15 cellular contexts compared by ENCODE assay signal in genomic region chr2:204913854-204914464, GRCh38.
DNase-seq lines count a peak whose midpoint lies in the region; ATAC-seq, FAIRE-seq and TF ChIP-seq lines count a peak whose summit lies in the region.
"Had no signal": no experiment of that assay in that cellular context is flagged by ENCODE, and none has a peak within 500 bp of the region (broad histone marks: within the 10 kb centered on the region; RNA-seq: fewer than 3 reads in every experiment).

No MANE protein-coding gene starts in this region.

- H3K36me3 ChIP-seq in Panc1 (ENCODE audit: control insufficient read depth, insufficient read depth, low read length) (no peaks in the 10 kb centered on the region), K562 (ENCODE audit: control insufficient read depth, insufficient read depth, low read length) (no peaks in the 10 kb centered on the region), testis (ENCODE audit: low read depth, missing control alignments) (no peaks in the 10 kb centered on the region), brain microvascular endothelial cell (replicated peaks) (no peaks in the 10 kb centered on the region)

- H3K4me2 ChIP-seq in K562 (ENCODE audit: insufficient read depth, low read length), result peak overlapping the region; percentile 73

- peaks cover 14% of the 10 kb centered on the region for H3K9me3 Mint-ChIP-seq in activated naive CD8-positive, alpha-beta T cell treated with anti-CD3 and anti-CD28 coated beads, Interleukin-2, amount 10 ng/mL, durations not matched to agents 7 days and 5 days
- peaks cover 4% of the 10 kb centered on the region for H3K9me3 Mint-ChIP-seq in activated naive CD8-positive, alpha-beta T cell treated with anti-CD3 and anti-CD28 coated beads for 36 hours
- H3K9me3 Mint-ChIP-seq: CD8-positive, alpha-beta T cell had no signal

- POLR2A ChIA-PET in activated naive CD8-positive, alpha-beta T cell treated with anti-CD3 and anti-CD28 coated beads, Interleukin-2, amount 10 ng/mL, durations not matched to agents 7 days and 5 days (lab: Charles Lee), result no interaction called here
- POLR2A ChIA-PET in Panc1 (lab: Charles Lee) (no interaction called here), K562 (lab: Yijun Ruan, JAX) (interaction anchor here (0.6 to 1.5 kb wide), 3 partner anchors 9 to 48 kb away, joined by 3 to 4 read pairs (median 3); no protein-coding TSS in a partner anchor)

- TF ChIP-seq RAD21 in K562 (CRISPR knock-in tag; conservative IDR thresholded peaks at IDR 0.05 in 1 of 2, IDR thresholded peaks at IDR 0.05 in 1 of 2), result no peak

- H3K9me1 ChIP-seq in K562 (ENCODE audit: control insufficient read depth, insufficient read depth, low read length), result no peaks in the 10 kb centered on the region

- H3K27me3 Mint-ChIP-seq in activated naive CD8-positive, alpha-beta T cell treated with anti-CD3 and anti-CD28 coated beads, Interleukin-2, amount 10 ng/mL, durations not matched to agents 7 days and 5 days, result no peaks in the 10 kb centered on the region
- no peaks in the 10 kb centered on the region for H3K27me3 Mint-ChIP-seq in activated naive CD8-positive, alpha-beta T cell treated with anti-CD3 and anti-CD28 coated beads for 36 hours

- BruUV-seq in Panc1 (replicated peaks; lab: Mats Ljungman, UMichigan) (no TSS peak), K562 (replicated peaks; lab: Mats Ljungman, UMichigan) (no TSS peak)

- H4K20me1 ChIP-seq in K562 (replicated peaks; ENCODE audit: control insufficient read depth, insufficient read depth, low read length), result no peaks in the 10 kb centered on the region

- peak; percentile 54 for TF ChIP-seq POLR2A in K562 (conservative IDR thresholded peaks at IDR 0.05)
- TF ChIP-seq POLR2A in testis (IDR thresholded peaks at IDR 0.05), result no peak
- TF ChIP-seq POLR2A in GM12892 (IDR thresholded peaks at IDR 0.05; ENCODE audit: low read depth, low read length), result no peak

- in situ Hi-C loops in Panc1 (cut with HindIII; ENCODE audit: low pct_unique_long_range_greater_than_20kb, low sequenced_read_pairs) (no loop called here), K562 (cut with MboI) (no loop called here), brain microvascular endothelial cell (cut with HindIII; ENCODE audit: low pct_ligation_motif_present, low sequenced_read_pairs) (no loop called here)

- H3K36me3 Mint-ChIP-seq in activated naive CD8-positive, alpha-beta T cell treated with anti-CD3 and anti-CD28 coated beads, Interleukin-2, amount 10 ng/mL, durations not matched to agents 7 days and 5 days, result peaks cover 22% of the 10 kb centered on the region
- H3K36me3 Mint-ChIP-seq in activated naive CD8-positive, alpha-beta T cell treated with anti-CD3 and anti-CD28 coated beads for 36 hours, result peaks cover 4% of the 10 kb centered on the region
- H3K36me3 Mint-ChIP-seq: CD14-positive monocyte; CD8-positive, alpha-beta T cell had no signal

- TF ChIP-seq CTCF in Panc1 (IDR thresholded peaks at IDR 0.05) (no peak), K562 (IDR thresholded peaks at IDR 0.05 in 2 of 3, conservative IDR thresholded peaks at IDR 0.05 in 1 of 3; ENCODE audit: insufficient read depth in 2 of 3, low read depth in 1 of 3, low read length in 3 of 3) (no peak), testis (IDR thresholded peaks at IDR 0.05) (no peak), brain microvascular endothelial cell (IDR thresholded peaks at IDR 0.05; ENCODE audit: low read depth, low read length, missing control alignments) (no peak)

- no peak for DNase-seq in activated naive CD8-positive, alpha-beta T cell treated with anti-CD3 and anti-CD28 coated beads, Interleukin-2, amount 10 ng/mL, durations not matched to agents 7 days and 5 days
- no peak for DNase-seq in activated naive CD8-positive, alpha-beta T cell treated with anti-CD3 and anti-CD28 coated beads for 36 hours
- DNase-seq in Panc1 (ENCODE audit: low read depth, low spot score), result no peak
- peak; percentile 11 to 85 (median 18) for DNase-seq in K562 (ENCODE audit: extremely low read depth in 1 of 4, low spot score in 3 of 4)
- peak; percentile 17 for DNase-seq in testis
- DNase-seq in GM03348 (ENCODE audit: low spot score), result no peak
- no peak for DNase-seq in brain microvascular endothelial cell
- DNase-seq in GM12892 (ENCODE audit: insufficient read length), result no peak
- DNase-seq: CD8-positive, alpha-beta T cell; COR-L47; DMS53 had no signal

- no peak for TF ChIP-seq EP300 in K562 (IDR thresholded peaks at IDR 0.05; ENCODE audit: low read length)

- H3K9me3 ChIP-seq in Panc1 (ENCODE audit: control insufficient read depth, insufficient read depth, low read depth, low read length), result no peaks in the 10 kb centered on the region
- H3K9me3 ChIP-seq in K562 (replicated peaks; ENCODE audit: control insufficient read depth, insufficient read depth, low read depth, low read length), result no peaks in the 10 kb centered on the region
- no peaks in the 10 kb centered on the region for H3K9me3 ChIP-seq in testis

- H3K27ac Mint-ChIP-seq in activated naive CD8-positive, alpha-beta T cell treated with anti-CD3 and anti-CD28 coated beads, Interleukin-2, amount 10 ng/mL, durations not matched to agents 7 days and 5 days, result peak overlapping the region; percentile 34
- H3K27ac Mint-ChIP-seq in activated naive CD8-positive, alpha-beta T cell treated with anti-CD3 and anti-CD28 coated beads for 36 hours, result no peak overlapping the region
- H3K27ac Mint-ChIP-seq: CD14-positive monocyte; CD8-positive, alpha-beta T cell had no signal

- no peaks in the 10 kb centered on the region for H3K4me1 ChIP-seq in Panc1 (ENCODE audit: control insufficient read depth, insufficient read depth, low read length)
- H3K4me1 ChIP-seq in K562 (replicated peaks in 1 of 2; ENCODE audit: control insufficient read depth in 2 of 2, insufficient read depth in 2 of 2, low read length in 2 of 2), result peaks cover 0 to 5% of the 10 kb centered on the region in 2 experiments; a peak in 2 of 5 replicates
- no peaks in the 10 kb centered on the region for H3K4me1 ChIP-seq in testis

- H3K27me3 ChIP-seq in Panc1 (ENCODE audit: control insufficient read depth, insufficient read depth, low read length), result no peaks in the 10 kb centered on the region
- no peaks in the 10 kb centered on the region for H3K27me3 ChIP-seq in K562 (ENCODE audit: control insufficient read depth in 2 of 2, insufficient read depth in 2 of 2, low read length in 2 of 2)
- H3K27me3 ChIP-seq in testis, result no peaks in the 10 kb centered on the region
- no peaks in the 10 kb centered on the region for H3K27me3 ChIP-seq in brain microvascular endothelial cell (replicated peaks)

- peaks cover 11% of the 10 kb centered on the region; the same call in 2 of the 3 replicates for H3K79me2 ChIP-seq in K562 (ENCODE audit: control insufficient read depth, insufficient read depth, low read length)

- peak overlapping the region in 1 of 2 experiments; percentile 56; a peak in 2 of 4 replicates for H3K9ac ChIP-seq in K562 (ENCODE audit: insufficient read depth in 1 of 2, low read depth in 2 of 2, low read length in 2 of 2)

- intact Hi-C loops in Panc1 (cut with micrococcal nuclease; ENCODE audit: unreplicated experiment) (no loop called here), K562 (cut with micrococcal nuclease) (loop anchor here (10.0 kb wide), 2 partner anchors 71 to 111 kb away; no protein-coding TSS in a partner anchor), testis (cut with DNase I; ENCODE audit: low total_unique reads) (no loop called here)

- no peak for ATAC-seq in activated naive CD8-positive, alpha-beta T cell treated with anti-CD3 and anti-CD28 coated beads, Interleukin-2, amount 10 ng/mL, durations not matched to agents 7 days and 5 days (ENCODE audit: low read depth)
- ATAC-seq in Panc1 (no peak), K562 (peak; percentile 89)
- ATAC-seq: CD8-positive, alpha-beta T cell; HCT116 had no signal

- H3K4me3 Mint-ChIP-seq in activated naive CD8-positive, alpha-beta T cell treated with anti-CD3 and anti-CD28 coated beads, Interleukin-2, amount 10 ng/mL, durations not matched to agents 7 days and 5 days, result no peak overlapping the region
- H3K4me3 Mint-ChIP-seq in activated naive CD8-positive, alpha-beta T cell treated with anti-CD3 and anti-CD28 coated beads for 36 hours, result no peak overlapping the region
- H3K4me3 Mint-ChIP-seq: CD14-positive monocyte; CD8-positive, alpha-beta T cell had no signal

- FAIRE-seq in K562 (lab: Jason Lieb, UNC) (peak; percentile 75), GM12892 (lab: Jason Lieb, UNC) (no peak)
- FAIRE-seq: GM12891 had no signal

- H3K4me3 ChIP-seq in Panc1 (ENCODE audit: low read depth in 2 of 2, low read length in 2 of 2) (no peak overlapping the region), K562 (peak overlapping the region; percentile 21), testis (no peak overlapping the region), brain microvascular endothelial cell (ENCODE audit: low read depth, low read length) (no peak overlapping the region)

- H3K27ac ChIP-seq in Panc1 (ENCODE audit: low read length), result peak overlapping the region; percentile 7; the same call in 1 of the 2 replicates
- H3K27ac ChIP-seq in K562 (ENCODE audit: extremely low read depth, low read depth, low read length), result peak overlapping the region; percentile 78
- no peak overlapping the region for H3K27ac ChIP-seq in testis
- H3K27ac ChIP-seq in brain microvascular endothelial cell, result no peak overlapping the region
- H3K27ac ChIP-seq: 22Rv1 had no signal

- CTCF ChIA-PET in Panc1 (lab: Charles Lee), result interaction anchor here (0.6 to 0.7 kb wide), 2 partner anchors 567 to 766 kb away, joined by 3 to 4 read pairs; no protein-coding TSS in a partner anchor
- CTCF ChIA-PET in K562 (lab: Yijun Ruan, JAX; ENCODE audit: low intra/inter-chr PET ratio), result no interaction called here

- WGBS in K562 (ENCODE audit: insufficient coverage, low coverage, missing lambda C conversion rate), result 0% methylated on average over 7 of the region's 8 CpGs
- 76 to 77% methylated on average over 8 of the region's 8 CpGs for WGBS in testis, 2 donors

- H3K4me1 Mint-ChIP-seq in activated naive CD8-positive, alpha-beta T cell treated with anti-CD3 and anti-CD28 coated beads, Interleukin-2, amount 10 ng/mL, durations not matched to agents 7 days and 5 days, result peaks cover 4% of the 10 kb centered on the region
- H3K4me1 Mint-ChIP-seq in activated naive CD8-positive, alpha-beta T cell treated with anti-CD3 and anti-CD28 coated beads for 36 hours, result no peaks in the 10 kb centered on the region
- H3K4me1 Mint-ChIP-seq: CD14-positive monocyte had no signal

- H2AFZ ChIP-seq in K562 (ENCODE audit: low read depth, low read length), result peak overlapping the region; percentile 84

TF ChIP-seq in K562, 482 proteins besides CTCF, POLR2A, EP300 and RAD21 (continues in another document):
- TF ChIP-seq BACH1 (tag; IDR thresholded peaks at IDR 0.05), result no peak
- TF ChIP-seq ATF7 (IDR thresholded peaks at IDR 0.05), result peak; percentile 91
- TF ChIP-seq FUS (optimal IDR thresholded peaks at IDR 0.05; ENCODE audit: low read depth, low read length), result no peak

Comparison
In these comparisons a context has a peak if more than half of its experiments do, and no peak if none do; other contexts are left out.
1. DNase-seq: peak in K562 (4 of 4) and testis (single experiment); none in activated naive CD8-positive, alpha-beta T cell treated with anti-CD3 and anti-CD28 coated beads, Interleukin-2, amount 10 ng/mL, durations not matched to agents 7 days and 5 days (single experiment), activated naive CD8-positive, alpha-beta T cell treated with anti-CD3 and anti-CD28 coated beads for 36 hours (single experiment), Panc1 (single experiment), GM03348 (single experiment), brain microvascular endothelial cell (single experiment) and GM12892 (single experiment).
2. H3K27ac ChIP-seq: peak in Panc1 (single experiment) and K562 (single experiment); none in testis (0 of 2) and brain microvascular endothelial cell (single experiment).